Comparison of ENCODE assay signal across 13 cellular contexts in the genomic region with DNA sequence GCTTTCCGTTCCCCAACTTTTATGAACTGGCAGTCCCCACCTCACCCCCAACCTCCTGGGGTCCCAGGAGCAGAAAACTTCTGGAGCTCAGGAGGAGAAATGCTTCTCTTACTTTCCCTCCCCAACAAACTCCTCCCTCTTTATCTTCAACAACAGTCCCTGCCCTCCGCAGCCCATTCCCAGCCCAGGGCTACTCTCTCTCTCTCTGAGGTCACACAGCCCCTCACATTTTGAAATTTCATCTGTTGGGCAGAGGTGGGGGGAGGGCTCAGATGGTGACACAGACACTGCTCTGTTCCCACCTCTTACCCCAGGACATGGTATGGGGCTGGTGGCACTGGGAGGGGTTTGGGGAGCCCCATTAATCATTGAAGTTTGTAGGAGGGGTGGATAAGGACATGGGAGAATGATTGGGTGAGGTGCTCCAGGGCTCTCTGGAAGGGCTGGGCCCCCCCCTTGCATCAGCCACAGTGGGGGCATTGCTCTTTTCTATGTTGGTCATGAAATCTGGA. TPM values are rescaled to one million over a fixed set of nuclear protein-coding genes. Genes with fewer than 3 reads are reported as not detected.
DNase-seq lines count a peak whose midpoint lies in the region; ATAC-seq, FAIRE-seq and TF ChIP-seq lines count a peak whose summit lies in the region.
"Had no signal": no experiment of that assay in that cellular context is flagged by ENCODE, and none has a peak within 500 bp of the region (broad histone marks: within the 10 kb centered on the region; RNA-seq: fewer than 3 reads in every experiment).

No MANE protein-coding gene starts in this region.

- peak; percentile 29; the same call in 1 of the 2 replicates for TF ChIP-seq EP300 in K562 (IDR thresholded peaks at IDR 0.05; ENCODE audit: low read length)

- peak overlapping the region; percentile 96 for H3K27ac Mint-ChIP-seq in T-helper 17 cell

- peak; percentile 22 for DNase-seq in stimulated activated CD4-positive, alpha-beta T cell treated with anti-CD3 and anti-CD28 coated beads, Interleukin-15, amount 100 ng/mL, for 24 hours
- DNase-seq in stimulated activated CD4-positive, alpha-beta T cell treated with anti-CD3 and anti-CD28 coated beads, Interleukin-4, amount 100 ng/mL, for 1 hour = no peak
- DNase-seq in T-helper 17 cell (no peak), K562 (ENCODE audit: extremely low read depth in 1 of 4, low spot score in 3 of 4) (peak; percentile 62 to 86 (median 74)), NCI-H2171 (lab: John Stamatoyannopoulos, UW) (no peak), foreskin fibroblast (no peak), cardiac septum (ENCODE audit: low spot score) (no peak)
- DNase-seq in stimulated activated naive CD8-positive, alpha-beta T cell treated with anti-CD3 and anti-CD28 coated beads, Interleukin-15, Interleukin-2, amounts not matched to agents 100 U/mL and 50 U/mL, for 24 hours = peak; percentile 63
- DNase-seq: kidney, mucosa of descending colon, NCI-H187 treated with DMSO at 0.1 percent for 48 hours, NCI-H774, stomach had no signal

- CTCF ChIA-PET in K562 (lab: Yijun Ruan, JAX; ENCODE audit: low intra/inter-chr PET ratio) = no interaction called here

- no peaks in the 10 kb centered on the region for H3K36me3 Mint-ChIP-seq in T-helper 17 cell (ENCODE audit: low read depth)

- WGBS in K562 (ENCODE audit: insufficient coverage, low coverage, missing lambda C conversion rate) = 0% methylated on average over 2 of the region's 2 CpGs

- H3K9me3 ChIP-seq in T-helper 17 cell (ENCODE audit: control insufficient read depth, low read length, poor library complexity, severe bottlenecking) (no peaks in the 10 kb centered on the region), K562 (replicated peaks; ENCODE audit: control insufficient read depth, insufficient read depth, low read depth, low read length) (no peaks in the 10 kb centered on the region)
- H3K9me3 ChIP-seq: mucosa of descending colon, stomach had no signal

- H3K36me3 ChIP-seq in K562 (ENCODE audit: control insufficient read depth, insufficient read depth, low read length) = no peaks in the 10 kb centered on the region
- H3K36me3 ChIP-seq: stomach had no signal

- POLR2A ChIA-PET in K562 (lab: Yijun Ruan, JAX) = interaction anchor here (0.6 to 1.0 kb wide), 6 partner anchors 12 to 791 kb away, joined by 3 to 4 read pairs (median 3); no protein-coding TSS in a partner anchor

- no peak for ATAC-seq in T-helper 17 cell
- peak; percentile 92 for ATAC-seq in K562
- ATAC-seq in stimulated activated naive CD8-positive, alpha-beta T cell treated with anti-CD3 and anti-CD28 coated beads, Interleukin-15, Interleukin-2, amounts not matched to agents 100 U/mL and 50 U/mL, for 24 hours = peak; percentile 51
- ATAC-seq: mucosa of descending colon had no signal

- peak overlapping the region; percentile 65 for H3K27ac ChIP-seq in K562 (ENCODE audit: extremely low read depth, low read depth, low read length)
- H3K27ac ChIP-seq: stomach had no signal

- no TSS peak for BruUV-seq in K562 (replicated peaks; lab: Mats Ljungman, UMichigan)

- H3K9ac ChIP-seq in K562 (ENCODE audit: insufficient read depth in 1 of 2, low read depth in 2 of 2, low read length in 2 of 2) = peak overlapping the region; percentile 33 to 65; a peak in 3 of 4 replicates

- peaks cover 56% of the 10 kb centered on the region for H3K4me1 Mint-ChIP-seq in T-helper 17 cell

- 0 out of 2 replicates have a peak, but pooled peaks have one; percentile 24 for TF ChIP-seq POLR2A in K562 (conservative IDR thresholded peaks at IDR 0.05)

- H3K79me2 ChIP-seq in K562 (ENCODE audit: control insufficient read depth, insufficient read depth, low read length) = peaks cover 2% of the 10 kb centered on the region; the same call in 1 of the 3 replicates

- H3K4me2 ChIP-seq in K562 (ENCODE audit: insufficient read depth, low read length) = peak overlapping the region; percentile 76

- H3K4me3 ChIP-seq in K562 (peak overlapping the region; percentile 14), foreskin fibroblast (ENCODE audit: low read depth in 1 of 2, low read length in 2 of 2) (no peak overlapping the region)
- H3K4me3 ChIP-seq: mucosa of descending colon, stomach had no signal

- peak overlapping the region; percentile 82 for H3K4me3 Mint-ChIP-seq in T-helper 17 cell

- FAIRE-seq in K562 (lab: Jason Lieb, UNC) = peak; percentile 89
- FAIRE-seq: kidney had no signal

- H3K9me1 ChIP-seq in K562 (ENCODE audit: control insufficient read depth, insufficient read depth, low read length) = no peaks in the 10 kb centered on the region

- H3K4me1 ChIP-seq in K562 (replicated peaks in 1 of 2; ENCODE audit: control insufficient read depth in 2 of 2, insufficient read depth in 2 of 2, low read length in 2 of 2) = peaks cover 26 to 45% of the 10 kb centered on the region in 2 experiments

- no peaks in the 10 kb centered on the region for H4K20me1 ChIP-seq in K562 (replicated peaks; ENCODE audit: control insufficient read depth, insufficient read depth, low read length)

- in situ Hi-C loops in K562 (cut with MboI) = no loop called here

- H3K27me3 ChIP-seq in K562 (ENCODE audit: control insufficient read depth in 2 of 2, insufficient read depth in 2 of 2, low read length in 2 of 2) = no peaks in the 10 kb centered on the region

- TF ChIP-seq RAD21 in K562 (CRISPR knock-in tag; conservative IDR thresholded peaks at IDR 0.05 in 1 of 2, IDR thresholded peaks at IDR 0.05 in 1 of 2) = 0 out of 4 replicates have a peak, but pooled peaks of 1 of the 2 experiments have one; percentile 5

- no peak for TF ChIP-seq CTCF in K562 (IDR thresholded peaks at IDR 0.05 in 2 of 3, conservative IDR thresholded peaks at IDR 0.05 in 1 of 3; ENCODE audit: insufficient read depth in 2 of 3, low read depth in 1 of 3, low read length in 3 of 3)
- no peak for TF ChIP-seq CTCF in foreskin fibroblast (IDR thresholded peaks at IDR 0.05; ENCODE audit: low read depth, low read length)

- intact Hi-C loops in K562 (cut with micrococcal nuclease) = no loop called here
- intact Hi-C loops in cardiac septum (cut with DNase I) = no loop called here

- no peaks in the 10 kb centered on the region for H3K27me3 Mint-ChIP-seq in T-helper 17 cell

- H2AFZ ChIP-seq in K562 (ENCODE audit: low read depth, low read length) = peak overlapping the region; percentile 90

TF ChIP-seq in K562, 482 proteins besides CTCF, POLR2A, EP300 and RAD21 (continues in another document):
- TF ChIP-seq PTRF (tag; IDR thresholded peaks at IDR 0.05) (no peak), CBFA2T3 (IDR thresholded peaks at IDR 0.05) (peak; percentile 72), SIX5 (IDR thresholded peaks at IDR 0.05; ENCODE audit: borderline replicate concordance in 1 of 2, insufficient read depth in 1 of 2, low read depth in 1 of 2, low read length in 2 of 2) (no peak), ZNF583 (CRISPR knock-in tag; IDR thresholded peaks at IDR 0.05) (peak; percentile 16; the same call in 1 of the 2 replicates), SMAD1 (IDR thresholded peaks at IDR 0.05; ENCODE audit: low read depth, low read length, partially characterized antibody) (no peak), EP400 (IDR thresholded peaks at IDR 0.05) (peak; percentile 65), TCF7 (IDR thresholded peaks at IDR 0.05; ENCODE audit: borderline replicate concordance) (no peak), NFIC (IDR thresholded peaks at IDR 0.05) (peak; percentile 31), CREM (IDR thresholded peaks at IDR 0.05; ENCODE audit: low read depth) (peak; percentile 35; the same call in 1 of the 2 replicates), HLTF (IDR thresholded peaks at IDR 0.05) (0 out of 2 replicates have a peak, but pooled peaks have one; percentile 39)
- TF ChIP-seq, protein P1, sequence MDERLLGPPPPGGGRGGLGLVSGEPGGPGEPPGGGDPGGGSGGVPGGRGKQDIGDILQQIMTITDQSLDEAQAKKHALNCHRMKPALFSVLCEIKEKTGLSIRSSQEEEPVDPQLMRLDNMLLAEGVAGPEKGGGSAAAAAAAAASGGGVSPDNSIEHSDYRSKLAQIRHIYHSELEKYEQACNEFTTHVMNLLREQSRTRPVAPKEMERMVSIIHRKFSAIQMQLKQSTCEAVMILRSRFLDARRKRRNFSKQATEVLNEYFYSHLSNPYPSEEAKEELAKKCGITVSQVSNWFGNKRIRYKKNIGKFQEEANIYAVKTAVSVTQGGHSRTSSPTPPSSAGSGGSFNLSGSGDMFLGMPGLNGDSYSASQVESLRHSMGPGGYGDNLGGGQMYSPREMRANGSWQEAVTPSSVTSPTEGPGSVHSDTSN (CRISPR knock-in tag; IDR thresholded peaks at IDR 0.05; ENCODE audit: low read depth) = no peak
- TF ChIP-seq, protein P1 (tag; conservative IDR thresholded peaks at IDR 0.05; ENCODE audit: low read depth) = peak; percentile 77

RNA-seq across cellular contexts. Expression of a gene that starts 6.0 kb away (rescaled TPM):
- 100 to 1,000 TPM; 177 to 204 TPM for total RNA-seq in T-helper 17 cell
- total RNA-seq in K562 (2011; cell fraction: chromatin; rRNA removed; ENCODE audit: low replicate concordance) = 17.5 and 44.3 TPM in 2 replicates
- 32.4 and 33.3 TPM in 2 replicates for total RNA-seq in K562 (2011; cell fraction: nucleolus; rRNA removed)
- total RNA-seq in K562 (2011; cell fraction: nucleoplasm; rRNA removed) = 16.6 and 20.1 TPM in 2 replicates
- total RNA-seq in K562 (2014; rRNA removed) = 7.4 and 15.2 TPM in 2 replicates
- total RNA-seq in K562 (2014; rRNA removed; fragmentation: Illumina TruSeq; extraction: Trizol) = 4.4 and 5.1 TPM in 2 replicates
- total RNA-seq in K562 (2015; rRNA removed; fragmentation: Illumina TruSeq; extraction: Trizol) = 7.2 and 8.2 TPM in 2 replicates
- total RNA-seq in K562 (2021) = 19.5 and 20.8 TPM in 2 replicates
- polyA plus RNA-seq in K562 (2011; rRNA removed) = 5.6 and 14.8 TPM in 2 replicates
- 8.3 and 11.4 TPM in 2 replicates for polyA plus RNA-seq in K562 (2011; cell fraction: cytosol; rRNA removed)
- polyA plus RNA-seq in K562 (2011; cell fraction: nucleus; rRNA removed) = 24.4 and 38.0 TPM in 2 replicates
- polyA plus RNA-seq in K562 (2012) = 11.3 and 21.5 TPM in 2 replicates
- polyA plus RNA-seq in K562 (2014; fragmentation: Illumina TruSeq; extraction: Trizol) = 9.5 and 12.5 TPM in 2 replicates
- 1 to 10 TPM; 1.8 to 2.0 TPM for polyA plus RNA-seq in K562 (2014; fragmentation: Nextera tagmentation; extraction: Ambion mirVana)
- polyA plus RNA-seq in K562 (2014; rRNA removed) = 10.8 and 11.1 TPM in 2 replicates
- 5.2 and 8.9 TPM in 2 replicates for polyA minus RNA-seq in K562 (2011; rRNA and poly(A)+ RNA removed)
- polyA minus RNA-seq in K562 (2011; cell fraction: cytosol; rRNA and poly(A)+ RNA removed) = 7.1 and 15.0 TPM in 2 replicates
- 12.5 and 24.8 TPM in 2 replicates for polyA minus RNA-seq in K562 (2011; cell fraction: nucleus; rRNA and poly(A)+ RNA removed)
- total RNA-seq in cardiac septum = 3.0 TPM

Comparison
In these comparisons a context has a peak if more than half of its experiments do, and no peak if none do; other contexts are left out.
1. DNase-seq: peak in stimulated activated CD4-positive, alpha-beta T cell treated with anti-CD3 and anti-CD28 coated beads, Interleukin-15, amount 100 ng/mL, for 24 hours (single experiment), K562 (4 of 4) and stimulated activated naive CD8-positive, alpha-beta T cell treated with anti-CD3 and anti-CD28 coated beads, Interleukin-15, Interleukin-2, amounts not matched to agents 100 U/mL and 50 U/mL, for 24 hours (single experiment); none in stimulated activated CD4-positive, alpha-beta T cell treated with anti-CD3 and anti-CD28 coated beads, Interleukin-4, amount 100 ng/mL, for 1 hour (single experiment), T-helper 17 cell (0 of 3), NCI-H2171 (single experiment), foreskin fibroblast (0 of 2) and cardiac septum (single experiment).